Comparison of ENCODE assay signal across 21 cellular contexts in genomic region chr2:22843919-22844537, GRCh38.
"Had no signal": no experiment of that assay in that cellular context is flagged by ENCODE, and none has a peak within 500 bp of the region (broad histone marks: within the 10 kb centered on the region; RNA-seq: fewer than 3 reads in every experiment).

No MANE protein-coding gene starts in this region.

- H3K36me3 ChIP-seq: SJCRH30 had no signal

- H3K4me1 ChIP-seq: SJCRH30 had no signal

- H3K4me3 ChIP-seq: K562, SJCRH30, SK-N-MC had no signal

- H3K27me3 ChIP-seq: SJCRH30 had no signal

- ATAC-seq: K562, Right ventricle myocardium inferior had no signal

- H3K9me3 ChIP-seq: SJCRH30 had no signal

- H3K27ac ChIP-seq: HL-60, KMS-11, SJCRH30, SK-N-MC had no signal

- DNase-seq: Kasumi-1, MM.1S, NCI-H1092 treated with DMSO at 0.1 percent for 48 hours, NCI-H1436, NCI-H187, NCI-H2029, NCI-H2081 treated with DMSO at 0.1 percent for 48 hours, NCI-H2171, NCI-H226, NCI-H446, NCI-H510A, NCI-H524 treated with DMSO at 0.1 percent for 48 hours, NCI-H69, NCI-H774, SHP77 treated with DMSO at 0.1 percent for 48 hours had no signal
